1 cellular context compared by ENCODE assay signal in genomic region chr15:40421246-40422157, GRCh38.
TF ChIP-seq lines count a peak whose summit lies in the region.

No MANE protein-coding gene starts in this region.

TF ChIP-seq in HepG2, 621 proteins besides CTCF, POLR2A, EP300 and RAD21 (continued from another document and continues in another):
- TF ChIP-seq ARID5B (CRISPR knock-in tag; IDR thresholded peaks at IDR 0.05) (0 out of 2 replicates have a peak, but pooled peaks have one; percentile 16), HNRNPH1 (optimal IDR thresholded peaks at IDR 0.05; ENCODE audit: low read depth, low read length) (no peak), CBX5 (CRISPR knock-in tag; IDR thresholded peaks at IDR 0.05; ENCODE audit: borderline replicate concordance) (peak; percentile 21; the same call in 1 of the 2 replicates), KAT8 (CRISPR knock-in tag; IDR thresholded peaks at IDR 0.05) (0 out of 2 replicates have a peak, but pooled peaks have one; percentile 41), ERF (CRISPR knock-in tag; IDR thresholded peaks at IDR 0.05) (peak; percentile 65; the same call in 1 of the 2 replicates), ZFP91 (CRISPR knock-in tag; IDR thresholded peaks at IDR 0.05; ENCODE audit: borderline replicate concordance) (peak; percentile 83), FOSL2 (CRISPR knock-in tag; IDR thresholded peaks at IDR 0.05) (peak; percentile 37; the same call in 1 of the 2 replicates), E2F1 (CRISPR knock-in tag; IDR thresholded peaks at IDR 0.05) (no peak), SALL1 (CRISPR knock-in tag; IDR thresholded peaks at IDR 0.05) (peak; percentile 64; the same call in 1 of the 2 replicates), MYC (CRISPR knock-in tag; IDR thresholded peaks at IDR 0.05; ENCODE audit: borderline replicate concordance) (peak; percentile 51; the same call in 1 of the 2 replicates), MIER2 (CRISPR knock-in tag; IDR thresholded peaks at IDR 0.05) (0 out of 2 replicates have a peak, but pooled peaks have one; percentile 46), DZIP1 (CRISPR knock-in tag; IDR thresholded peaks at IDR 0.05) (0 out of 2 replicates have a peak, but pooled peaks have one; percentile 34), NONO (IDR thresholded peaks at IDR 0.05) (no peak), NONO (CRISPR knock-in tag; conservative IDR thresholded peaks at IDR 0.05) (peak; percentile 41; the same call in 1 of the 2 replicates), KDM4B (CRISPR knock-in tag; IDR thresholded peaks at IDR 0.05) (0 out of 2 replicates have a peak, but pooled peaks have one; percentile 19), MIER3 (CRISPR knock-in tag; IDR thresholded peaks at IDR 0.05; ENCODE audit: borderline replicate concordance) (no peak), SKI (IDR thresholded peaks at IDR 0.05; ENCODE audit: partially characterized antibody) (no peak), IRF2 (CRISPR knock-in tag; IDR thresholded peaks at IDR 0.05) (peak; percentile 55; the same call in 1 of the 2 replicates), ESRRA (CRISPR knock-in tag; IDR thresholded peaks at IDR 0.05; ENCODE audit: low read depth) (0 out of 2 replicates have a peak, but pooled peaks have one; percentile 20), THAP8 (CRISPR knock-in tag; IDR thresholded peaks at IDR 0.05; ENCODE audit: borderline replicate concordance) (no peak), IKZF5 (CRISPR knock-in tag; IDR thresholded peaks at IDR 0.05) (peak; percentile 57; the same call in 1 of the 2 replicates), CBX1 (IDR thresholded peaks at IDR 0.05; ENCODE audit: low read depth) (no peak), ZNF12 (CRISPR knock-in tag; IDR thresholded peaks at IDR 0.05) (no peak), MAX (IDR thresholded peaks at IDR 0.05) (peak; percentile 56; the same call in 1 of the 2 replicates), ARID4A (CRISPR knock-in tag; IDR thresholded peaks at IDR 0.05; ENCODE audit: borderline replicate concordance) (peak; percentile 52; the same call in 1 of the 2 replicates), ZNF800 (CRISPR knock-in tag; IDR thresholded peaks at IDR 0.05) (peak; percentile 73), LCORL (IDR thresholded peaks at IDR 0.05) (no peak), LCORL (CRISPR knock-in tag; IDR thresholded peaks at IDR 0.05) (peak; percentile 65; the same call in 1 of the 2 replicates), ZNF572 (CRISPR knock-in tag; IDR thresholded peaks at IDR 0.05) (no peak), ZNF225 (CRISPR knock-in tag; IDR thresholded peaks at IDR 0.05) (peak; percentile 30; the same call in 1 of the 2 replicates), ZNF629 (CRISPR knock-in tag; conservative IDR thresholded peaks at IDR 0.05) (0 out of 2 replicates have a peak, but pooled peaks have one; percentile 18), ZBTB38 (CRISPR knock-in tag; IDR thresholded peaks at IDR 0.05) (peak; percentile 51), HNRNPLL (IDR thresholded peaks at IDR 0.05; ENCODE audit: low read depth, low read length, poor library complexity, severe bottlenecking) (peak; percentile 40), ZEB1 (IDR thresholded peaks at IDR 0.05; ENCODE audit: insufficient replicate concordance, low read depth) (no peak), MXI1 (IDR thresholded peaks at IDR 0.05; ENCODE audit: borderline replicate concordance, low read depth, low read length) (0 out of 3 replicates have a peak, but pooled peaks have one; percentile 18), CEBPG (CRISPR knock-in tag; IDR thresholded peaks at IDR 0.05) (peak; percentile 27; the same call in 1 of the 2 replicates), ZC3H4 (CRISPR knock-in tag; IDR thresholded peaks at IDR 0.05; ENCODE audit: borderline replicate concordance) (no peak)
